1 cellular context compared by ENCODE assay signal in the genomic region with DNA sequence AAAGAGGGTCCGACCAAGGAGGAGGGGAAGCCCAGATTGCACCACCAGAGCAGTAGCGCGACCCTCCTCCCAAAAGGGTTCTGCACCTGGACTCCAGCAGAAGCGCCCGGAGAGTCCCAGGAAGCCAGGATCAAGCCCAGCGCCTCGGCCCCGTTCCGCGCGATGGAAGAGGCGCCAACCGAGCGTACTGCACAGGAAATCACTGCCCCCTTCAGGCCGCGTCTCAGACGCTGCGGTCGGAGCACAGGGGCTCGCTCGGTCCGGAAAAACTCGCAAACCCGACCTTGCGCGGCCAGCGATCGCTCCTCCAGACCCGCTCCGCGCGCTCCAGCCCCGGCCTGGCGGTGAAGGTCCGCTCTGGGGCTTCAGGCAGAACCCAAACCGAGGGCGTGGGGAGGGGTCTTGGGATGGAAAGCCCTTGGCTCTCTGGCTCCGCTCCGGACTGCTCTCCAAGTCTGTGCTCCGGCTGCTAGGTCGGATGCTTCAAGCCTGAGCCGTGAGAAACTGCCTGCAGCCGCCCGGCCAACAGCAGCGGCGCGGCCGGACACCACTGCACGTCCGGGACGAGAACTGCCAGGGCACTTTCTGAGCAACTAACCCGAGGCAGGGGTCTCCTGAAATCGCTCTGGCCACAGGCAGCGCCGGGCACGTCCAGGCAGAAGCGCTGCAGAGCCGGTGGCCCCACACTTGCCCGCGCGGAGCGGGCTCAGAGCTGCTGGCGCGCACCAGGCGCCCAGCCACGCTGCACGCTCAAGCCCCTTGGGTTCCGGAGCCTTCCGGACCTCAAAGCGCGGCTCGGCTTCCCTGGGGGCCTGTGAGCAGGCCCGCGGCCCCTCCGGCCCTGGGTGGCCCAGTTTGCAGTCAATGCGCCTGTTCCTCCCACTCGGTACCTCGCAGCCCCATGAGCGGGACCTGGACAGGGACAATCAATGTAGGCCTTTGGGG.
TF ChIP-seq lines count a peak whose summit lies in the region.

No MANE protein-coding gene starts in this region.

TF ChIP-seq in K562, 482 proteins besides CTCF, POLR2A, EP300 and RAD21 (continued from another document):
- no peak for TF ChIP-seq NUFIP1 (IDR thresholded peaks at IDR 0.05; ENCODE audit: partially characterized antibody)
- TF ChIP-seq, protein P1, sequence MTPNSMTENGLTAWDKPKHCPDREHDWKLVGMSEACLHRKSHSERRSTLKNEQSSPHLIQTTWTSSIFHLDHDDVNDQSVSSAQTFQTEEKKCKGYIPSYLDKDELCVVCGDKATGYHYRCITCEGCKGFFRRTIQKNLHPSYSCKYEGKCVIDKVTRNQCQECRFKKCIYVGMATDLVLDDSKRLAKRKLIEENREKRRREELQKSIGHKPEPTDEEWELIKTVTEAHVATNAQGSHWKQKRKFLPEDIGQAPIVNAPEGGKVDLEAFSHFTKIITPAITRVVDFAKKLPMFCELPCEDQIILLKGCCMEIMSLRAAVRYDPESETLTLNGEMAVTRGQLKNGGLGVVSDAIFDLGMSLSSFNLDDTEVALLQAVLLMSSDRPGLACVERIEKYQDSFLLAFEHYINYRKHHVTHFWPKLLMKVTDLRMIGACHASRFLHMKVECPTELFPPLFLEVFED (CRISPR knock-in tag; conservative IDR thresholded peaks at IDR 0.05) = no peak
- peak; percentile 17; the same call in 1 of the 2 replicates for TF ChIP-seq MYC (IDR thresholded peaks at IDR 0.05; ENCODE audit: low read depth, low read length)
- TF ChIP-seq MYC (CRISPR knock-in tag; IDR thresholded peaks at IDR 0.05; ENCODE audit: borderline replicate concordance, low read depth) = no peak
- no peak for TF ChIP-seq SIX5 (IDR thresholded peaks at IDR 0.05; ENCODE audit: borderline replicate concordance in 1 of 2, insufficient read depth in 1 of 2, low read depth in 1 of 2, low read length in 2 of 2)
- TF ChIP-seq ZNF224 (CRISPR knock-in tag; IDR thresholded peaks at IDR 0.05) = no peak
- peak; percentile 72 for TF ChIP-seq SMC3 (conservative IDR thresholded peaks at IDR 0.05; ENCODE audit: insufficient read depth, low read depth, low read length)
- 0 out of 2 replicates have a peak, but pooled peaks have one; percentile 42 for TF ChIP-seq BCOR (IDR thresholded peaks at IDR 0.05)
- peak in 1 of 2 experiments; percentile 42; a peak in 1 of 4 replicates for TF ChIP-seq MAZ (CRISPR knock-in tag; conservative IDR thresholded peaks at IDR 0.05 in 1 of 2, IDR thresholded peaks at IDR 0.05 in 1 of 2)
- TF ChIP-seq RFX1 (IDR thresholded peaks at IDR 0.05) = no peak
- TF ChIP-seq SREBF2 (CRISPR knock-in tag; IDR thresholded peaks at IDR 0.05) = no peak
- TF ChIP-seq CXXC5 (CRISPR knock-in tag; IDR thresholded peaks at IDR 0.05) = peak; percentile 60; the same call in 1 of the 2 replicates
- TF ChIP-seq RCOR1 (IDR thresholded peaks at IDR 0.05; ENCODE audit: borderline replicate concordance in 1 of 2, low read depth in 2 of 2, low read length in 2 of 2) = peak in 1 of 2 experiments; percentile 41; a peak in 1 of 4 replicates
- TF ChIP-seq MAFG (tag; conservative IDR thresholded peaks at IDR 0.05) = no peak
- 0 out of 2 replicates have a peak, but pooled peaks have one; percentile 21 for TF ChIP-seq GABPB1 (CRISPR knock-in tag; IDR thresholded peaks at IDR 0.05)
- TF ChIP-seq SP1 (CRISPR knock-in tag; IDR thresholded peaks at IDR 0.05) = no peak
- TF ChIP-seq ZNF561 (CRISPR knock-in tag; conservative IDR thresholded peaks at IDR 0.05) = no peak
- TF ChIP-seq L3MBTL2 (IDR thresholded peaks at IDR 0.05) = peak; percentile 36; the same call in 1 of the 2 replicates
- peak; percentile 68 to 72; a peak in 2 of 4 replicates for TF ChIP-seq UBTF (IDR thresholded peaks at IDR 0.05; ENCODE audit: borderline replicate concordance in 1 of 2, low read depth in 2 of 2, low read length in 2 of 2)
- TF ChIP-seq ZSCAN29 (IDR thresholded peaks at IDR 0.05) = no peak
- peak; percentile 20 to 40; a peak in 2 of 4 replicates for TF ChIP-seq NRF1 (conservative IDR thresholded peaks at IDR 0.05 in 1 of 2, IDR thresholded peaks at IDR 0.05 in 1 of 2)
- TF ChIP-seq MTA3 (IDR thresholded peaks at IDR 0.05; ENCODE audit: borderline replicate concordance) = 0 out of 2 replicates have a peak, but pooled peaks have one; percentile 19
- TF ChIP-seq THAP12 (CRISPR knock-in tag; IDR thresholded peaks at IDR 0.05) = no peak
- TF ChIP-seq KAT2B (IDR thresholded peaks at IDR 0.05; ENCODE audit: low read depth, low read length) = no peak
- peak; percentile 27 to 29; a peak in 2 of 4 replicates for TF ChIP-seq KDM1A (IDR thresholded peaks at IDR 0.05)
- TF ChIP-seq MIER1 (IDR thresholded peaks at IDR 0.05; ENCODE audit: low read depth) = no peak
- TF ChIP-seq MYNN (IDR thresholded peaks at IDR 0.05) = 0 out of 2 replicates have a peak, but pooled peaks have one; percentile 22
- no peak for TF ChIP-seq MYNN (CRISPR knock-in tag; IDR thresholded peaks at IDR 0.05)
- 0 out of 2 replicates have a peak, but pooled peaks have one; percentile 13 for TF ChIP-seq JUND (IDR thresholded peaks at IDR 0.05; ENCODE audit: borderline replicate concordance, low read depth, low read length)
- no peak for TF ChIP-seq JUND (tag; IDR thresholded peaks at IDR 0.05; ENCODE audit: borderline replicate concordance, low read depth, low read length)
- peak; percentile 62; the same call in 1 of the 2 replicates for TF ChIP-seq CBFB (CRISPR knock-in tag; IDR thresholded peaks at IDR 0.05)
- TF ChIP-seq PCBP1 (IDR thresholded peaks at IDR 0.05; ENCODE audit: low read depth, low read length, poor library complexity, severe bottlenecking) = peak; percentile 34
